Comparison of ENCODE assay signal across 14 cellular contexts in the genomic region with DNA sequence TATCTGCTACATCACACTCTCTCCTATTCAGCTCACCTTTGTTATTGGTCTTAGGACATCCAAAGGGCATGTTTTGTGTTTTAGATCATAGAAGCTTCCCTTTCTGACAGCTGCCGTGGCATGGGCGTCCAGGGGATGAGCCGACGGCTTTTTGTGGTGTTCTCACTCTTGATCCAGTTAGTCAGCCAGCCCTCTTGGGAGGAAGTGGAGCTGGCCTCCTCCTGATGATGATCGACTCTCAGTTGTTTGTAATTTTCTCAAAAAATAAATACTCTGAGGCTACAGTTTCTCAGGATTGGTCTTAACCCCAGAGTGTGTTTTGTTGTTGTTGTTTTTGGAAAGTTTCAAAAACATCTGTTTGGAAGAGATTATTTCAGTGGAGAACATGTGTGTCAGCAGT. TPM values are rescaled to one million over a fixed set of nuclear protein-coding genes. Genes with fewer than 3 reads are reported as not detected.
DNase-seq lines count a peak whose midpoint lies in the region; ATAC-seq, FAIRE-seq and TF ChIP-seq lines count a peak whose summit lies in the region.
"Had no signal": no experiment of that assay in that cellular context is flagged by ENCODE, and none has a peak within 500 bp of the region (broad histone marks: within the 10 kb centered on the region; RNA-seq: fewer than 3 reads in every experiment).

No MANE protein-coding gene starts in this region.

- no peak for TF ChIP-seq POLR2A in thyroid gland (IDR thresholded peaks at IDR 0.05)

- no peaks in the 10 kb centered on the region for H3K9me3 ChIP-seq in mucosa of rectum (ENCODE audit: control insufficient read depth in 2 of 2, low read length in 2 of 2)
- no peaks in the 10 kb centered on the region for H3K9me3 ChIP-seq in thyroid gland

- H3K4me1 ChIP-seq in mucosa of rectum (ENCODE audit: control insufficient read depth in 2 of 2, insufficient read depth in 2 of 2, low read length in 2 of 2) = peaks cover 0 to 5% of the 10 kb centered on the region in 2 donors
- H3K4me1 ChIP-seq in thyroid gland = peaks cover 23 to 80% of the 10 kb centered on the region in 2 donors

- H3K27me3 ChIP-seq in mucosa of rectum (ENCODE audit: control insufficient read depth in 2 of 2, insufficient read depth in 2 of 2, low read length in 2 of 2) (no peaks in the 10 kb centered on the region), thyroid gland (no peaks in the 10 kb centered on the region)

- WGBS in thyroid gland, 2 donors = 50 to 68% methylated on average over 5 of the region's 5 CpGs

- intact Hi-C loops in thyroid gland (cut with DNase I) = no loop called here

- no peak overlapping the region for H3K9ac ChIP-seq in mucosa of rectum (ENCODE audit: low read depth in 1 of 2, low read length in 2 of 2)

- no peak for TF ChIP-seq CTCF in thyroid gland (IDR thresholded peaks at IDR 0.05)

- H3K36me3 ChIP-seq in mucosa of rectum (ENCODE audit: control insufficient read depth in 2 of 2, insufficient read depth in 2 of 2, low read length in 2 of 2) (no peaks in the 10 kb centered on the region), thyroid gland (peaks cover 10 to 12% of the 10 kb centered on the region in 2 donors)

- no peak overlapping the region for H3K4me3 ChIP-seq in mucosa of rectum (ENCODE audit: low read length in 2 of 2)
- H3K4me3 ChIP-seq in thyroid gland (replicated peaks in 1 of 3) = no peak overlapping the region

- peak; percentile 74 for DNase-seq in MV-4-11 (lab: John Stamatoyannopoulos, UW)
- no peak for DNase-seq in thyroid gland
- DNase-seq in NCI-H146 treated with DMSO at 0.1 percent for 48 hours (lab: John Stamatoyannopoulos, UW; ENCODE audit: unreplicated experiment) = no peak
- DNase-seq in stimulated activated CD4-positive, alpha-beta T cell treated with anti-CD3 and anti-CD28 coated beads, Interleukin-1b, Interleukin-23, amount 100 ng/mL, for 48 hours = no peak
- DNase-seq in NCI-H2196 treated with DMSO at 0.1 percent for 48 hours (lab: John Stamatoyannopoulos, UW; ENCODE audit: unreplicated experiment) = no peak
- DNase-seq: activated CD8-positive, alpha-beta memory T cell treated with anti-CD3 and anti-CD28 coated beads for 24 hours; activated naive CD8-positive, alpha-beta T cell treated with anti-CD3 and anti-CD28 coated beads, Interleukin-2, amount 10 ng/mL, durations not matched to agents 7 days and 5 days; COR-L47; NCI-H1105; T-cell had no signal

- peak overlapping the region; percentile 3 to 20 for H3K27ac ChIP-seq in mucosa of rectum (ENCODE audit: low read depth in 2 of 2, low read length in 2 of 2)
- peak overlapping the region in 2 of 3 donors; percentile 67 to 76 for H3K27ac ChIP-seq in thyroid gland

- FAIRE-seq in endometrium (lab: Jason Lieb, UNC) = peak; percentile 96
- FAIRE-seq: GM19239 had no signal

- ATAC-seq in GM21447 (IDR thresholded peaks at IDR 0.05; ENCODE audit: unreplicated experiment) = no peak
- ATAC-seq: T-cell had no signal

RNA-seq across cellular contexts. Expression of a gene that starts 34.4 kb away (rescaled TPM):
- total RNA-seq in thyroid gland = 10 to 100 TPM; 40.2 to 68.3 (median 51.2) TPM
- total RNA-seq: activated naive CD8-positive, alpha-beta T cell treated with anti-CD3 and anti-CD28 coated beads, Interleukin-2, amount 10 ng/mL, durations not matched to agents 7 days and 5 days had no signal
